26 cellular contexts compared by ENCODE assay signal in the genomic region with DNA sequence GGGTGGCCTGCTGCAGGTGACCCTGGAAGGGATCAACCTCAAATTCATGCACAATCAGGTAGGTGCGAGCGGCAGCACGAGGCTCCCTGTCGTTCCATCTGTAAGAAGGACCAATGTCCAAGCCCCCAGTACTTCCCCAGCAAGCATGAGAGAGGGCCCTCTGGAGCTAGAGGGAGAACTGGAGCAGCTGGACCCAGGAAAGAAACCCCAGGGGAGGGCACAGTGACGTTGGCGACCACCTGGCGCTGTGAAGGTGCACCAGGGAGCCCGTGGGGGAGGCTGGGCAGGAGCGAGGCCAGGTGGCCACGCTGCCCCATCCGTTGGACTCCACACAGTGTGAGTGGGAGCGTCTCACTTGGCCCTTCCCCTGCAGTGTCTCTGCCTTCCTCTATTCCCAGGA. TPM values are rescaled to one million over a fixed set of nuclear protein-coding genes. Genes with fewer than 3 reads are reported as not detected.
"Had no signal": no experiment of that assay in that cellular context is flagged by ENCODE, and none has a peak within 500 bp of the region (broad histone marks: within the 10 kb centered on the region; RNA-seq: fewer than 3 reads in every experiment).

No MANE protein-coding gene starts in this region.

- H3K27me3 Mint-ChIP-seq: activated naive CD4-positive, alpha-beta T cell treated with anti-CD3 and anti-CD28 coated beads, Interleukin-2, amount 10 ng/mL, durations not matched to agents 7 days and 5 days; brain had no signal

- H3K4me1 ChIP-seq: right lobe of liver, transverse colon had no signal

- H3K27ac ChIP-seq: dorsolateral prefrontal cortex, esophagus squamous epithelium, gastroesophageal sphincter, parathyroid adenoma, right lobe of liver, stomach, suprapubic skin, transverse colon had no signal

- H3K4me1 Mint-ChIP-seq: activated naive CD4-positive, alpha-beta T cell treated with anti-CD3 and anti-CD28 coated beads, Interleukin-2, amount 10 ng/mL, durations not matched to agents 7 days and 5 days; brain had no signal

- H3K27me3 ChIP-seq: dorsolateral prefrontal cortex, esophagus squamous epithelium, gastroesophageal sphincter, heart right ventricle, right lobe of liver, stomach, suprapubic skin, transverse colon had no signal

- H3K27ac Mint-ChIP-seq: activated naive CD4-positive, alpha-beta T cell treated with anti-CD3 and anti-CD28 coated beads, Interleukin-2, amount 10 ng/mL, durations not matched to agents 7 days and 5 days; brain; nephron progenitor cell had no signal

- H3K9me3 Mint-ChIP-seq: activated naive CD4-positive, alpha-beta T cell treated with anti-CD3 and anti-CD28 coated beads, Interleukin-2, amount 10 ng/mL, durations not matched to agents 7 days and 5 days; brain; nephron progenitor cell; stimulated activated effector memory CD8-positive, alpha-beta T cell treated with anti-CD3 and anti-CD28 coated beads, Interleukin-12 subunit alpha, Interleukin-12 subunit beta, amount 100 ng/mL, for 72 hours had no signal

- DNase-seq: activated CD4-positive, alpha-beta T cell treated with anti-CD3 and anti-CD28 coated beads for 1 hour; activated naive CD4-positive, alpha-beta T cell treated with anti-CD3 and anti-CD28 coated beads, Interleukin-2, amount 10 ng/mL, durations not matched to agents 7 days and 5 days; activated T-cell treated with anti-CD3 and anti-CD28 coated beads, Interleukin-2, amount 50 U/mL, for 48 hours; aorta; central memory CD4-positive, alpha-beta T cell; esophagus squamous epithelium; heart right ventricle; left colon; mesenchymal stem cell; mucosa of descending colon; nephron progenitor cell; right lobe of liver; small intestine; stimulated activated CD4-positive, alpha-beta T cell treated with anti-CD3 and anti-CD28 coated beads, Interleukin-2, amount 100 ng/mL, for 24 hours; stomach; T-helper 1 cell; T-helper 9 cell; transverse colon had no signal

- H3K4me3 Mint-ChIP-seq: activated naive CD4-positive, alpha-beta T cell treated with anti-CD3 and anti-CD28 coated beads, Interleukin-2, amount 10 ng/mL, durations not matched to agents 7 days and 5 days; brain; nephron progenitor cell; stimulated activated effector memory CD8-positive, alpha-beta T cell treated with anti-CD3 and anti-CD28 coated beads, Interleukin-12 subunit alpha, Interleukin-12 subunit beta, amount 100 ng/mL, for 72 hours had no signal

- ATAC-seq: gastroesophageal sphincter; left colon; mucosa of descending colon; right lobe of liver; stimulated activated effector memory CD8-positive, alpha-beta T cell treated with anti-CD3 and anti-CD28 coated beads, Interleukin-12 subunit alpha, Interleukin-12 subunit beta, amount 100 ng/mL, for 72 hours had no signal

- H3K4me3 ChIP-seq: dorsolateral prefrontal cortex, esophagus squamous epithelium, gastroesophageal sphincter, heart right ventricle, mucosa of descending colon, right lobe of liver, stomach, suprapubic skin, transverse colon had no signal

- H3K36me3 Mint-ChIP-seq: stimulated activated effector memory CD8-positive, alpha-beta T cell treated with anti-CD3 and anti-CD28 coated beads, Interleukin-12 subunit alpha, Interleukin-12 subunit beta, amount 100 ng/mL, for 72 hours had no signal

- H3K9me3 ChIP-seq: esophagus squamous epithelium, gastroesophageal sphincter, heart right ventricle, mucosa of descending colon, right lobe of liver, stomach, suprapubic skin, transverse colon had no signal

RNA-seq across cellular contexts. Expression of gene MYBPC3, which starts 28.0 kb away (rescaled TPM):
- total RNA-seq: activated CD8-positive, alpha-beta memory T cell treated with anti-CD3 and anti-CD28 coated beads for 36 hours; left colon; lower leg skin; transverse colon had no signal

RNA-seq across cellular contexts. Expression of gene SPI1, which starts 53.8 kb away (rescaled TPM):
- total RNA-seq: activated CD8-positive, alpha-beta memory T cell treated with anti-CD3 and anti-CD28 coated beads for 36 hours had no signal
